Comparison of ENCODE assay signal across 1 cellular context in genomic region chr19:58002384-58003152, GRCh38.
TF ChIP-seq lines count a peak whose summit lies in the region.

ZNF606 (minus strand) TSS chr19:58002820; CDS start chr19:58001319, 1,501 bp downstream.

TF ChIP-seq in HEK293, 187 proteins besides CTCF, POLR2A, EP300 and RAD21 (continued from another document):
- TF ChIP-seq ZBTB11 (tag by site-specific recombination; conservative IDR thresholded peaks at IDR 0.05; ENCODE audit: low read depth) (peak; percentile 95), ZNF76 (tag by site-specific recombination; IDR thresholded peaks at IDR 0.05; ENCODE audit: borderline replicate concordance, low read depth) (peak; percentile 95), FEZF1 (tag by site-specific recombination; IDR thresholded peaks at IDR 0.05) (no peak), REPIN1 (tag by site-specific recombination; IDR thresholded peaks at IDR 0.05; ENCODE audit: low read depth) (no peak), ZNF600 (tag by site-specific recombination; IDR thresholded peaks at IDR 0.05) (no peak), YY2 (tag by site-specific recombination; IDR thresholded peaks at IDR 0.05) (peak; percentile 97), KLF1 (tag by site-specific recombination; IDR thresholded peaks at IDR 0.05) (peak; percentile 58; the same call in 1 of the 2 replicates), ZNF777 (tag by site-specific recombination; IDR thresholded peaks at IDR 0.05; ENCODE audit: borderline replicate concordance) (peak; percentile 79), KLF9 (tag by site-specific recombination; IDR thresholded peaks at IDR 0.05; ENCODE audit: low read depth) (peak; percentile 70; the same call in 1 of the 2 replicates), ZNF366 (tag by site-specific recombination; conservative IDR thresholded peaks at IDR 0.05) (no peak), KLF8 (tag by site-specific recombination; IDR thresholded peaks at IDR 0.05) (peak; percentile 86), OVOL3 (tag by site-specific recombination; IDR thresholded peaks at IDR 0.05) (0 out of 2 replicates have a peak, but pooled peaks have one; percentile 36), ZNF121 (tag by site-specific recombination; IDR thresholded peaks at IDR 0.05) (peak; percentile 44), ZNF132 (tag by site-specific recombination; IDR thresholded peaks at IDR 0.05; ENCODE audit: borderline replicate concordance) (no peak), ZNF677 (tag by site-specific recombination; IDR thresholded peaks at IDR 0.05) (0 out of 2 replicates have a peak, but pooled peaks have one; percentile 4), ZNF426 (tag by site-specific recombination; IDR thresholded peaks at IDR 0.05) (no peak), ZNF423 (tag by site-specific recombination; IDR thresholded peaks at IDR 0.05) (no peak), GLIS1 (tag by site-specific recombination; IDR thresholded peaks at IDR 0.05) (0 out of 2 replicates have a peak, but pooled peaks have one; percentile 20), ZNF16 (tag by site-specific recombination; IDR thresholded peaks at IDR 0.05; ENCODE audit: low read depth) (no peak), ZXDB (tag by site-specific recombination; IDR thresholded peaks at IDR 0.05) (peak; percentile 74), ZNF18 (tag by site-specific recombination; IDR thresholded peaks at IDR 0.05) (no peak; the same call in 1 of the 2 replicates), KLF7 (tag by site-specific recombination; IDR thresholded peaks at IDR 0.05; ENCODE audit: borderline replicate concordance) (peak; percentile 89; the same call in 1 of the 2 replicates), ZNF2 (tag by site-specific recombination; IDR thresholded peaks at IDR 0.05) (no peak), ZFP69B (tag by site-specific recombination; IDR thresholded peaks at IDR 0.05) (peak; percentile 42; the same call in 1 of the 2 replicates), ZNF221 (tag by site-specific recombination; IDR thresholded peaks at IDR 0.05; ENCODE audit: borderline replicate concordance) (0 out of 2 replicates have a peak, but pooled peaks have one; percentile 48)
- TF ChIP-seq, protein P1, sequence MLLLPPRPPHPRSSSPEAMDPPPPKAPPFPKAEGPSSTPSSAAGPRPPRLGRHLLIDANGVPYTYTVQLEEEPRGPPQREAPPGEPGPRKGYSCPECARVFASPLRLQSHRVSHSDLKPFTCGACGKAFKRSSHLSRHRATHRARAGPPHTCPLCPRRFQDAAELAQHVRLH (tag by site-specific recombination; IDR thresholded peaks at IDR 0.05) = peak; percentile 74; the same call in 1 of the 2 replicates
- TF ChIP-seq, protein P2, sequence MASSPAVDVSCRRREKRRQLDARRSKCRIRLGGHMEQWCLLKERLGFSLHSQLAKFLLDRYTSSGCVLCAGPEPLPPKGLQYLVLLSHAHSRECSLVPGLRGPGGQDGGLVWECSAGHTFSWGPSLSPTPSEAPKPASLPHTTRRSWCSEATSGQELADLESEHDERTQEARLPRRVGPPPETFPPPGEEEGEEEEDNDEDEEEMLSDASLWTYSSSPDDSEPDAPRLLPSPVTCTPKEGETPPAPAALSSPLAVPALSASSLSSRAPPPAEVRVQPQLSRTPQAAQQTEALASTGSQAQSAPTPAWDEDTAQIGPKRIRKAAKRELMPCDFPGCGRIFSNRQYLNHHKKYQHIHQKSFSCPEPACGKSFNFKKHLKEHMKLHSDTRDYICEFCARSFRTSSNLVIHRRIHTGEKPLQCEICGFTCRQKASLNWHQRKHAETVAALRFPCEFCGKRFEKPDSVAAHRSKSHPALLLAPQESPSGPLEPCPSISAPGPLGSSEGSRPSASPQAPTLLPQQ (tag by site-specific recombination; IDR thresholded peaks at IDR 0.05) = peak; percentile 89
- TF ChIP-seq, protein P3, sequence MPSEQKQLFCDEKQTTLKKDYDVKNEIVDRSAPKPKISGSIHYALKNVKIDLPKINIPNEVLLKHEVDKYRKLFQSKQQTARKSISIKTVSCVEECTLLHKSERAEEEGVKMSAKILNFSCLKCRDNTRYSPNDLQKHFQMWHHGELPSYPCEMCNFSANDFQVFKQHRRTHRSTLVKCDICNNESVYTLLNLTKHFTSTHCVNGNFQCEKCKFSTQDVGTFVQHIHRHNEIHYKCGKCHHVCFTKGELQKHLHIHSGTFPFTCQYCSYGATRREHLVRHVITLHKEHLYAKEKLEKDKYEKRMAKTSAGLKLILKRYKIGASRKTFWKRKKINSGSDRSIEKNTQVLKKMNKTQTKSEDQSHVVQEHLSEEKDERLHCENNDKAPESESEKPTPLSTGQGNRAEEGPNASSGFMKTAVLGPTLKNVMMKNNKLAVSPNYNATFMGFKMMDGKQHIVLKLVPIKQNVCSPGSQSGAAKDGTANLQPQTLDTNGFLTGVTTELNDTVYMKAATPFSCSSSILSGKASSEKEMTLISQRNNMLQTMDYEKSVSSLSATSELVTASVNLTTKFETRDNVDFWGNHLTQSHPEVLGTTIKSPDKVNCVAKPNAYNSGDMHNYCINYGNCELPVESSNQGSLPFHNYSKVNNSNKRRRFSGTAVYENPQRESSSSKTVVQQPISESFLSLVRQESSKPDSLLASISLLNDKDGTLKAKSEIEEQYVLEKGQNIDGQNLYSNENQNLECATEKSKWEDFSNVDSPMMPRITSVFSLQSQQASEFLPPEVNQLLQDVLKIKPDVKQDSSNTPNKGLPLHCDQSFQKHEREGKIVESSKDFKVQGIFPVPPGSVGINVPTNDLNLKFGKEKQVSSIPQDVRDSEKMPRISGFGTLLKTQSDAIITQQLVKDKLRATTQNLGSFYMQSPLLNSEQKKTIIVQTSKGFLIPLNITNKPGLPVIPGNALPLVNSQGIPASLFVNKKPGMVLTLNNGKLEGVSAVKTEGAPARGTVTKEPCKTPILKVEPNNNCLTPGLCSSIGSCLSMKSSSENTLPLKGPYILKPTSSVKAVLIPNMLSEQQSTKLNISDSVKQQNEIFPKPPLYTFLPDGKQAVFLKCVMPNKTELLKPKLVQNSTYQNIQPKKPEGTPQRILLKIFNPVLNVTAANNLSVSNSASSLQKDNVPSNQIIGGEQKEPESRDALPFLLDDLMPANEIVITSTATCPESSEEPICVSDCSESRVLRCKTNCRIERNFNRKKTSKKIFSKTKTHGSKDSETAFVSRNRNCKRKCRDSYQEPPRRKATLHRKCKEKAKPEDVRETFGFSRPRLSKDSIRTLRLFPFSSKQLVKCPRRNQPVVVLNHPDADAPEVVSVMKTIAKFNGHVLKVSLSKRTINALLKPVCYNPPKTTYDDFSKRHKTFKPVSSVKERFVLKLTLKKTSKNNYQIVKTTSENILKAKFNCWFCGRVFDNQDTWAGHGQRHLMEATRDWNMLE (tag by site-specific recombination; conservative IDR thresholded peaks at IDR 0.05; ENCODE audit: low read depth) = peak; percentile 90
